Comparison of ENCODE assay signal across 11 cellular contexts in genomic region chr11:120180571-120181445, GRCh38. TPM values are rescaled to one million over a fixed set of nuclear protein-coding genes. Genes with fewer than 3 reads are reported as not detected.
DNase-seq lines count a peak whose midpoint lies in the region; ATAC-seq and TF ChIP-seq lines count a peak whose summit lies in the region.
"Had no signal": no experiment of that assay in that cellular context is flagged by ENCODE, and none has a peak within 500 bp of the region (broad histone marks: within the 10 kb centered on the region; RNA-seq: fewer than 3 reads in every experiment).

No MANE protein-coding gene starts in this region.

- H3K36me3 Mint-ChIP-seq in activated naive CD4-positive, alpha-beta T cell treated with anti-CD3 and anti-CD28 coated beads for 36 hours (ENCODE audit: low read depth): no peaks in the 10 kb centered on the region

- no peak overlapping the region for H3K27ac Mint-ChIP-seq in activated naive CD4-positive, alpha-beta T cell treated with anti-CD3 and anti-CD28 coated beads for 36 hours

- H3K9me3 Mint-ChIP-seq in activated naive CD4-positive, alpha-beta T cell treated with anti-CD3 and anti-CD28 coated beads for 36 hours: no peaks in the 10 kb centered on the region

- DNase-seq in D341Med (ENCODE audit: low spot score): peak; percentile 9
- no peak for DNase-seq in RWPE2 (ENCODE audit: low spot score)
- peak; percentile 42 for DNase-seq in fibroblast of peridontal ligament (ENCODE audit: extremely low read depth)
- DNase-seq in occipital lobe (lab: John Stamatoyannopoulos, UW): peak; percentile 20
- no peak for DNase-seq in NCI-H774 (lab: John Stamatoyannopoulos, UW)
- no peak for DNase-seq in activated gamma-delta T cell treated with Interleukin-2 at 50 U/mL for 16 hours
- no peak for DNase-seq in activated naive CD4-positive, alpha-beta T cell treated with anti-CD3 and anti-CD28 coated beads for 36 hours
- DNase-seq: effector memory CD4-positive, alpha-beta T cell; NCI-H146 had no signal

- no peak for TF ChIP-seq CTCF in RWPE2 (IDR thresholded peaks at IDR 0.05; ENCODE audit: poor library complexity, severe bottlenecking)

- H3K27me3 ChIP-seq in RWPE2 (ENCODE audit: insufficient read depth, poor library complexity, severe bottlenecking): peaks cover 4% of the 10 kb centered on the region

- no peaks in the 10 kb centered on the region for H3K4me1 Mint-ChIP-seq in activated naive CD4-positive, alpha-beta T cell treated with anti-CD3 and anti-CD28 coated beads for 36 hours (ENCODE audit: low read depth)

- CTCF ChIA-PET in activated naive CD4-positive, alpha-beta T cell treated with anti-CD3 and anti-CD28 coated beads for 36 hours (lab: Charles Lee): interaction anchor here (1.7 kb wide), 1 partner anchor 49 kb away, joined by 6 read pairs; no protein-coding TSS in a partner anchor

- peaks cover 3% of the 10 kb centered on the region for H3K27me3 Mint-ChIP-seq in activated naive CD4-positive, alpha-beta T cell treated with anti-CD3 and anti-CD28 coated beads for 36 hours (ENCODE audit: low read depth)

- no peak overlapping the region for H3K27ac ChIP-seq in RWPE2 (ENCODE audit: poor library complexity, severe bottlenecking)
- H3K27ac ChIP-seq: thoracic aorta had no signal

- no peaks in the 10 kb centered on the region for H3K36me3 ChIP-seq in RWPE2 (ENCODE audit: low read depth)
- H3K36me3 ChIP-seq: thoracic aorta had no signal

- ATAC-seq in RWPE2 (ENCODE audit: low read depth) (peak; percentile 28), GM19328 (IDR thresholded peaks at IDR 0.05; ENCODE audit: unreplicated experiment) (no peak)

- no peaks in the 10 kb centered on the region for H3K9me3 ChIP-seq in RWPE2 (ENCODE audit: severe bottlenecking)
- H3K9me3 ChIP-seq: thoracic aorta had no signal

- H3K4me1 ChIP-seq in RWPE2 (ENCODE audit: insufficient read depth, poor library complexity, severe bottlenecking): peaks cover 5% of the 10 kb centered on the region

- no peak overlapping the region for H3K4me3 ChIP-seq in RWPE2 (ENCODE audit: severe bottlenecking)
- H3K4me3 ChIP-seq: thoracic aorta had no signal

- intact Hi-C loops in activated naive CD4-positive, alpha-beta T cell treated with anti-CD3 and anti-CD28 coated beads for 36 hours (cut with micrococcal nuclease): no loop called here

- no peak overlapping the region for H3K4me3 Mint-ChIP-seq in activated naive CD4-positive, alpha-beta T cell treated with anti-CD3 and anti-CD28 coated beads for 36 hours

RNA-seq across cellular contexts. Expression of gene OAF, which starts 30.0 kb away (rescaled TPM):
- 1.4 TPM for total RNA-seq in occipital lobe
- 1 to 10 TPM; 1.5 to 1.6 TPM for total RNA-seq in activated naive CD4-positive, alpha-beta T cell treated with anti-CD3 and anti-CD28 coated beads for 36 hours

RNA-seq across cellular contexts. Expression of gene TRIM29, which starts 42.9 kb away (rescaled TPM):
- total RNA-seq in occipital lobe: 0.47 TPM
- not detected for total RNA-seq in activated naive CD4-positive, alpha-beta T cell treated with anti-CD3 and anti-CD28 coated beads for 36 hours

RNA-seq across cellular contexts. Expression of gene POU2F3, which starts 59.1 kb away (rescaled TPM):
- not detected for total RNA-seq in occipital lobe
- total RNA-seq in activated naive CD4-positive, alpha-beta T cell treated with anti-CD3 and anti-CD28 coated beads for 36 hours: not detected
- total RNA-seq: thoracic aorta had no signal

Comparison
In these comparisons a context has a peak if more than half of its experiments do, and no peak if none do; other contexts are left out.
1. DNase-seq: peak in D341Med (single experiment), fibroblast of peridontal ligament (single experiment) and occipital lobe (single experiment); none in RWPE2 (single experiment), NCI-H774 (single experiment), activated gamma-delta T cell treated with Interleukin-2 at 50 U/mL for 16 hours (single experiment) and activated naive CD4-positive, alpha-beta T cell treated with anti-CD3 and anti-CD28 coated beads for 36 hours (single experiment).